1 cellular context compared by ENCODE assay signal in genomic region chr10:35390843-35391152, GRCh38.
TF ChIP-seq lines count a peak whose summit lies in the region.

No MANE protein-coding gene starts in this region.

TF ChIP-seq in K562, 482 proteins besides CTCF, POLR2A, EP300 and RAD21 (continued from another document):
- TF ChIP-seq, protein P1, sequence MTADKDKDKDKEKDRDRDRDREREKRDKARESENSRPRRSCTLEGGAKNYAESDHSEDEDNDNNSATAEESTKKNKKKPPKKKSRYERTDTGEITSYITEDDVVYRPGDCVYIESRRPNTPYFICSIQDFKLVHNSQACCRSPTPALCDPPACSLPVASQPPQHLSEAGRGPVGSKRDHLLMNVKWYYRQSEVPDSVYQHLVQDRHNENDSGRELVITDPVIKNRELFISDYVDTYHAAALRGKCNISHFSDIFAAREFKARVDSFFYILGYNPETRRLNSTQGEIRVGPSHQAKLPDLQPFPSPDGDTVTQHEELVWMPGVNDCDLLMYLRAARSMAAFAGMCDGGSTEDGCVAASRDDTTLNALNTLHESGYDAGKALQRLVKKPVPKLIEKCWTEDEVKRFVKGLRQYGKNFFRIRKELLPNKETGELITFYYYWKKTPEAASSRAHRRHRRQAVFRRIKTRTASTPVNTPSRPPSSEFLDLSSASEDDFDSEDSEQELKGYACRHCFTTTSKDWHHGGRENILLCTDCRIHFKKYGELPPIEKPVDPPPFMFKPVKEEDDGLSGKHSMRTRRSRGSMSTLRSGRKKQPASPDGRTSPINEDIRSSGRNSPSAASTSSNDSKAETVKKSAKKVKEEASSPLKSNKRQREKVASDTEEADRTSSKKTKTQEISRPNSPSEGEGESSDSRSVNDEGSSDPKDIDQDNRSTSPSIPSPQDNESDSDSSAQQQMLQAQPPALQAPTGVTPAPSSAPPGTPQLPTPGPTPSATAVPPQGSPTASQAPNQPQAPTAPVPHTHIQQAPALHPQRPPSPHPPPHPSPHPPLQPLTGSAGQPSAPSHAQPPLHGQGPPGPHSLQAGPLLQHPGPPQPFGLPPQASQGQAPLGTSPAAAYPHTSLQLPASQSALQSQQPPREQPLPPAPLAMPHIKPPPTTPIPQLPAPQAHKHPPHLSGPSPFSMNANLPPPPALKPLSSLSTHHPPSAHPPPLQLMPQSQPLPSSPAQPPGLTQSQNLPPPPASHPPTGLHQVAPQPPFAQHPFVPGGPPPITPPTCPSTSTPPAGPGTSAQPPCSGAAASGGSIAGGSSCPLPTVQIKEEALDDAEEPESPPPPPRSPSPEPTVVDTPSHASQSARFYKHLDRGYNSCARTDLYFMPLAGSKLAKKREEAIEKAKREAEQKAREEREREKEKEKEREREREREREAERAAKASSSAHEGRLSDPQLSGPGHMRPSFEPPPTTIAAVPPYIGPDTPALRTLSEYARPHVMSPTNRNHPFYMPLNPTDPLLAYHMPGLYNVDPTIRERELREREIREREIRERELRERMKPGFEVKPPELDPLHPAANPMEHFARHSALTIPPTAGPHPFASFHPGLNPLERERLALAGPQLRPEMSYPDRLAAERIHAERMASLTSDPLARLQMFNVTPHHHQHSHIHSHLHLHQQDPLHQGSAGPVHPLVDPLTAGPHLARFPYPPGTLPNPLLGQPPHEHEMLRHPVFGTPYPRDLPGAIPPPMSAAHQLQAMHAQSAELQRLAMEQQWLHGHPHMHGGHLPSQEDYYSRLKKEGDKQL (CRISPR knock-in tag; IDR thresholded peaks at IDR 0.05; ENCODE audit: borderline replicate concordance), result peak; percentile 58; the same call in 1 of the 2 replicates
- TF ChIP-seq PTRF (tag; IDR thresholded peaks at IDR 0.05) (0 out of 2 replicates have a peak, but pooled peaks have one; percentile 65), FOS (IDR thresholded peaks at IDR 0.05; ENCODE audit: extremely low read depth, insufficient read length) (no peak), RNF219 (CRISPR knock-in tag; IDR thresholded peaks at IDR 0.05) (0 out of 2 replicates have a peak, but pooled peaks have one; percentile 60), GTF2A2 (tag; IDR thresholded peaks at IDR 0.05) (0 out of 2 replicates have a peak, but pooled peaks have one; percentile 30), ZNF23 (CRISPR knock-in tag; IDR thresholded peaks at IDR 0.05) (no peak), EGR1 (conservative IDR thresholded peaks at IDR 0.05) (no peak)
- TF ChIP-seq, protein P2, sequence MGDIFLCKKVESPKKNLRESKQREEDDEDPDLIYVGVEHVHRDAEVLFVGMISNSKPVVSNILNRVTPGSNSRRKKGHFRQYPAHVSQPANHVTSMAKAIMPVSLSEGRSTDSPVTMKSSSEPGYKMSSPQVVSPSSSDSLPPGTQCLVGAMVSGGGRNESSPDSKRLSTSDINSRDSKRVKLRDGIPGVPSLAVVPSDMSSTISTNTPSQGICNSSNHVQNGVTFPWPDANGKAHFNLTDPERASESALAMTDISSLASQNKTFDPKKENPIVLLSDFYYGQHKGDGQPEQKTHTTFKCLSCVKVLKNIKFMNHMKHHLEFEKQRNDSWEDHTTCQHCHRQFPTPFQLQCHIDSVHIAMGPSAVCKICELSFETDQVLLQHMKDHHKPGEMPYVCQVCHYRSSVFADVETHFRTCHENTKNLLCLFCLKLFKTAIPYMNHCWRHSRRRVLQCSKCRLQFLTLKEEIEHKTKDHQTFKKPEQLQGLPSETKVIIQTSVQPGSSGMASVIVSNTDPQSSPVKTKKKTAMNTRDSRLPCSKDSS (IDR thresholded peaks at IDR 0.05; ENCODE audit: low read depth, partially characterized antibody), result peak; percentile 98
